1 cellular context compared by ENCODE assay signal in the genomic region with DNA sequence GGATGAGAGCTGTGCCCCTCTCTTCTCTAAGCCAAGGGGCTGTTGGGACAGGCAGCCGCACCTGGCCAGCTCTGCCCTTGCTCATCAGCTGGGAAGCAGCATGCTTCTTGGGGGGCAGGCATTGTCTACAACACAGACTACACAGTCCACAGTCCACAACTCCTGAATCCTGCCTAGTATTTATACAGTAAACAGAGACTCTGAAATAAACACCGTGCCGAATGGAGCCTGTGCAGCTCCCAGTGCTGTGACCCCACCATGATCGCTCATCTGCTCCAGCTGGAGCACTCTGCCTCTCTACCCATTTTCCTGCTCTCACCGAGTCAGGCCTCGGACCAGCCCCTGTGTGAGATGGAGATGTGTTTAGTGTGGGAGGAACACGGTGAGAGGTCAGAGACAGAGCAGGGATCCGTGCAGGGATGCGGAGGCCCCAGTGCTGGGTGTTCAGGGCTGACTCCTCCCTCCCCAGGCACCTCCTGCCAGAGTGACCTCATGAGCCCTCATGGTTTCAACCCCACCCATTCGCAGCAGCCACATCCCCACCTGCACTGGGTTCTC.
TF ChIP-seq lines count a peak whose summit lies in the region.

No MANE protein-coding gene starts in this region.

TF ChIP-seq in HepG2, 621 proteins besides CTCF, POLR2A, EP300 and RAD21 (continued from another document and continues in another):
- TF ChIP-seq, protein P1, sequence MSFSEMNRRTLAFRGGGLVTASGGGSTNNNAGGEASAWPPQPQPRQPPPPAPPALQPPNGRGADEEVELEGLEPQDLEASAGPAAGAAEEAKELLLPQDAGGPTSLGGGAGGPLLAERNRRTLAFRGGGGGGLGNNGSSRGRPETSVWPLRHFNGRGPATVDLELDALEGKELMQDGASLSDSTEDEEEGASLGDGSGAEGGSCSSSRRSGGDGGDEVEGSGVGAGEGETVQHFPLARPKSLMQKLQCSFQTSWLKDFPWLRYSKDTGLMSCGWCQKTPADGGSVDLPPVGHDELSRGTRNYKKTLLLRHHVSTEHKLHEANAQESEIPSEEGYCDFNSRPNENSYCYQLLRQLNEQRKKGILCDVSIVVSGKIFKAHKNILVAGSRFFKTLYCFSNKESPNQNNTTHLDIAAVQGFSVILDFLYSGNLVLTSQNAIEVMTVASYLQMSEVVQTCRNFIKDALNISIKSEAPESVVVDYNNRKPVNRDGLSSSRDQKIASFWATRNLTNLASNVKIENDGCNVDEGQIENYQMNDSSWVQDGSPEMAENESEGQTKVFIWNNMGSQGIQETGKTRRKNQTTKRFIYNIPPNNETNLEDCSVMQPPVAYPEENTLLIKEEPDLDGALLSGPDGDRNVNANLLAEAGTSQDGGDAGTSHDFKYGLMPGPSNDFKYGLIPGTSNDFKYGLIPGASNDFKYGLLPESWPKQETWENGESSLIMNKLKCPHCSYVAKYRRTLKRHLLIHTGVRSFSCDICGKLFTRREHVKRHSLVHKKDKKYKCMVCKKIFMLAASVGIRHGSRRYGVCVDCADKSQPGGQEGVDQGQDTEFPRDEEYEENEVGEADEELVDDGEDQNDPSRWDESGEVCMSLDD (CRISPR knock-in tag; IDR thresholded peaks at IDR 0.05; ENCODE audit: borderline replicate concordance) = peak; percentile 50; the same call in 1 of the 2 replicates
- TF ChIP-seq ZNF484 (CRISPR knock-in tag; IDR thresholded peaks at IDR 0.05; ENCODE audit: borderline replicate concordance, low read depth) = no peak
- peak; percentile 52; the same call in 1 of the 2 replicates for TF ChIP-seq GATAD2A (CRISPR knock-in tag; IDR thresholded peaks at IDR 0.05)
- TF ChIP-seq FOSL2 (CRISPR knock-in tag; IDR thresholded peaks at IDR 0.05) = peak; percentile 37; the same call in 1 of the 2 replicates
- TF ChIP-seq IKZF1 (IDR thresholded peaks at IDR 0.05) = no peak
- TF ChIP-seq DPF2 (CRISPR knock-in tag; IDR thresholded peaks at IDR 0.05; ENCODE audit: borderline replicate concordance, low read depth) = peak; percentile 61
- no peak for TF ChIP-seq ZNF260 (CRISPR knock-in tag; IDR thresholded peaks at IDR 0.05; ENCODE audit: borderline replicate concordance, low read depth)
- TF ChIP-seq ZNF558 (CRISPR knock-in tag; IDR thresholded peaks at IDR 0.05; ENCODE audit: borderline replicate concordance) = no peak
- no peak for TF ChIP-seq ARNT2 (CRISPR knock-in tag; IDR thresholded peaks at IDR 0.05; ENCODE audit: low read depth)
- TF ChIP-seq ZNF550 (CRISPR knock-in tag; IDR thresholded peaks at IDR 0.05; ENCODE audit: borderline replicate concordance) = no peak
- TF ChIP-seq ZNF563 (CRISPR knock-in tag; IDR thresholded peaks at IDR 0.05) = no peak
- TF ChIP-seq, protein P2, sequence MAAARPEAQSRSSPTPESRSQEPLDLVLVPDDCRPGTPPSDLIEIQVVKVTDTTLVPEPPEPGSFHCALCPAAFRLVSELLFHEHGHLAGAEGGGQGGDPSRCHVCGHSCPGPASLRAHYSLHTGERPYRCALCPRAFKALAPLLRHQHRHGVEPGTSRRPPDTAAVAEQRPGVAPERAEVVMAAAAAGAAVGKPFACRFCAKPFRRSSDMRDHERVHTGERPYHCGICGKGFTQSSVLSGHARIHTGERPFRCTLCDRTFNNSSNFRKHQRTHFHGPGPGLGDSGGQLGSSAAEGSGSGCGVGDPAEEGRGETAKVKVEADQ (CRISPR knock-in tag; IDR thresholded peaks at IDR 0.05; ENCODE audit: borderline replicate concordance) = no peak
- TF ChIP-seq ZNF33A (CRISPR knock-in tag; IDR thresholded peaks at IDR 0.05; ENCODE audit: borderline replicate concordance) = no peak
- TF ChIP-seq, protein P3, sequence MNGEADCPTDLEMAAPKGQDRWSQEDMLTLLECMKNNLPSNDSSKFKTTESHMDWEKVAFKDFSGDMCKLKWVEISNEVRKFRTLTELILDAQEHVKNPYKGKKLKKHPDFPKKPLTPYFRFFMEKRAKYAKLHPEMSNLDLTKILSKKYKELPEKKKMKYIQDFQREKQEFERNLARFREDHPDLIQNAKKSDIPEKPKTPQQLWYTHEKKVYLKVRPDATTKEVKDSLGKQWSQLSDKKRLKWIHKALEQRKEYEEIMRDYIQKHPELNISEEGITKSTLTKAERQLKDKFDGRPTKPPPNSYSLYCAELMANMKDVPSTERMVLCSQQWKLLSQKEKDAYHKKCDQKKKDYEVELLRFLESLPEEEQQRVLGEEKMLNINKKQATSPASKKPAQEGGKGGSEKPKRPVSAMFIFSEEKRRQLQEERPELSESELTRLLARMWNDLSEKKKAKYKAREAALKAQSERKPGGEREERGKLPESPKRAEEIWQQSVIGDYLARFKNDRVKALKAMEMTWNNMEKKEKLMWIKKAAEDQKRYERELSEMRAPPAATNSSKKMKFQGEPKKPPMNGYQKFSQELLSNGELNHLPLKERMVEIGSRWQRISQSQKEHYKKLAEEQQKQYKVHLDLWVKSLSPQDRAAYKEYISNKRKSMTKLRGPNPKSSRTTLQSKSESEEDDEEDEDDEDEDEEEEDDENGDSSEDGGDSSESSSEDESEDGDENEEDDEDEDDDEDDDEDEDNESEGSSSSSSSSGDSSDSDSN (CRISPR knock-in tag; IDR thresholded peaks at IDR 0.05) = peak; percentile 45; the same call in 1 of the 2 replicates
- TF ChIP-seq KLF13 (CRISPR knock-in tag; IDR thresholded peaks at IDR 0.05) = no peak
- TF ChIP-seq ZNF792 (CRISPR knock-in tag; IDR thresholded peaks at IDR 0.05) = peak; percentile 39; the same call in 1 of the 2 replicates
- TF ChIP-seq ZNF547 (CRISPR knock-in tag; IDR thresholded peaks at IDR 0.05) = 0 out of 2 replicates have a peak, but pooled peaks have one; percentile 1
- TF ChIP-seq SALL2 (CRISPR knock-in tag; IDR thresholded peaks at IDR 0.05) = no peak
- TF ChIP-seq MIXL1 (CRISPR knock-in tag; IDR thresholded peaks at IDR 0.05) = no peak
- 0 out of 2 replicates have a peak, but pooled peaks have one; percentile 12 for TF ChIP-seq NRL (CRISPR knock-in tag; IDR thresholded peaks at IDR 0.05; ENCODE audit: borderline replicate concordance)
- no peak for TF ChIP-seq CHD4 (IDR thresholded peaks at IDR 0.05; ENCODE audit: borderline replicate concordance, low read length)
- TF ChIP-seq ARID2 (CRISPR knock-in tag; IDR thresholded peaks at IDR 0.05; ENCODE audit: borderline replicate concordance) = no peak
- no peak for TF ChIP-seq JARID2 (CRISPR knock-in tag; IDR thresholded peaks at IDR 0.05; ENCODE audit: insufficient replicate concordance)
- no peak for TF ChIP-seq SP4 (CRISPR knock-in tag; IDR thresholded peaks at IDR 0.05)
- TF ChIP-seq, protein P4, sequence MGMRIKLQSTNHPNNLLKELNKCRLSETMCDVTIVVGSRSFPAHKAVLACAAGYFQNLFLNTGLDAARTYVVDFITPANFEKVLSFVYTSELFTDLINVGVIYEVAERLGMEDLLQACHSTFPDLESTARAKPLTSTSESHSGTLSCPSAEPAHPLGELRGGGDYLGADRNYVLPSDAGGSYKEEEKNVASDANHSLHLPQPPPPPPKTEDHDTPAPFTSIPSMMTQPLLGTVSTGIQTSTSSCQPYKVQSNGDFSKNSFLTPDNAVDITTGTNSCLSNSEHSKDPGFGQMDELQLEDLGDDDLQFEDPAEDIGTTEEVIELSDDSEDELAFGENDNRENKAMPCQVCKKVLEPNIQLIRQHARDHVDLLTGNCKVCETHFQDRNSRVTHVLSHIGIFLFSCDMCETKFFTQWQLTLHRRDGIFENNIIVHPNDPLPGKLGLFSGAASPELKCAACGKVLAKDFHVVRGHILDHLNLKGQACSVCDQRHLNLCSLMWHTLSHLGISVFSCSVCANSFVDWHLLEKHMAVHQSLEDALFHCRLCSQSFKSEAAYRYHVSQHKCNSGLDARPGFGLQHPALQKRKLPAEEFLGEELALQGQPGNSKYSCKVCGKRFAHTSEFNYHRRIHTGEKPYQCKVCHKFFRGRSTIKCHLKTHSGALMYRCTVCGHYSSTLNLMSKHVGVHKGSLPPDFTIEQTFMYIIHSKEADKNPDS (CRISPR knock-in tag; IDR thresholded peaks at IDR 0.05) = no peak
- TF ChIP-seq TBX2 (CRISPR knock-in tag; IDR thresholded peaks at IDR 0.05; ENCODE audit: borderline replicate concordance) = peak; percentile 24; the same call in 1 of the 2 replicates
- TF ChIP-seq ZFY (CRISPR knock-in tag; IDR thresholded peaks at IDR 0.05) = peak; percentile 41
- TF ChIP-seq MEF2D (CRISPR knock-in tag; IDR thresholded peaks at IDR 0.05) = no peak
- TF ChIP-seq, protein P5, sequence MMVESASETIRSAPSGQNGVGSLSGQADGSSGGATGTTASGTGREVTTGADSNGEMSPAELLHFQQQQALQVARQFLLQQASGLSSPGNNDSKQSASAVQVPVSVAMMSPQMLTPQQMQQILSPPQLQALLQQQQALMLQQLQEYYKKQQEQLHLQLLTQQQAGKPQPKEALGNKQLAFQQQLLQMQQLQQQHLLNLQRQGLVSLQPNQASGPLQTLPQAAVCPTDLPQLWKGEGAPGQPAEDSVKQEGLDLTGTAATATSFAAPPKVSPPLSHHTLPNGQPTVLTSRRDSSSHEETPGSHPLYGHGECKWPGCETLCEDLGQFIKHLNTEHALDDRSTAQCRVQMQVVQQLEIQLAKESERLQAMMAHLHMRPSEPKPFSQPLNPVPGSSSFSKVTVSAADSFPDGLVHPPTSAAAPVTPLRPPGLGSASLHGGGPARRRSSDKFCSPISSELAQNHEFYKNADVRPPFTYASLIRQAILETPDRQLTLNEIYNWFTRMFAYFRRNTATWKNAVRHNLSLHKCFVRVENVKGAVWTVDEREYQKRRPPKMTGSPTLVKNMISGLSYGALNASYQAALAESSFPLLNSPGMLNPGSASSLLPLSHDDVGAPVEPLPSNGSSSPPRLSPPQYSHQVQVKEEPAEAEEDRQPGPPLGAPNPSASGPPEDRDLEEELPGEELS (CRISPR knock-in tag; IDR thresholded peaks at IDR 0.05) = peak; percentile 84
- peak; percentile 29 for TF ChIP-seq RXRB (CRISPR knock-in tag; IDR thresholded peaks at IDR 0.05; ENCODE audit: borderline replicate concordance)
- TF ChIP-seq, protein P6, sequence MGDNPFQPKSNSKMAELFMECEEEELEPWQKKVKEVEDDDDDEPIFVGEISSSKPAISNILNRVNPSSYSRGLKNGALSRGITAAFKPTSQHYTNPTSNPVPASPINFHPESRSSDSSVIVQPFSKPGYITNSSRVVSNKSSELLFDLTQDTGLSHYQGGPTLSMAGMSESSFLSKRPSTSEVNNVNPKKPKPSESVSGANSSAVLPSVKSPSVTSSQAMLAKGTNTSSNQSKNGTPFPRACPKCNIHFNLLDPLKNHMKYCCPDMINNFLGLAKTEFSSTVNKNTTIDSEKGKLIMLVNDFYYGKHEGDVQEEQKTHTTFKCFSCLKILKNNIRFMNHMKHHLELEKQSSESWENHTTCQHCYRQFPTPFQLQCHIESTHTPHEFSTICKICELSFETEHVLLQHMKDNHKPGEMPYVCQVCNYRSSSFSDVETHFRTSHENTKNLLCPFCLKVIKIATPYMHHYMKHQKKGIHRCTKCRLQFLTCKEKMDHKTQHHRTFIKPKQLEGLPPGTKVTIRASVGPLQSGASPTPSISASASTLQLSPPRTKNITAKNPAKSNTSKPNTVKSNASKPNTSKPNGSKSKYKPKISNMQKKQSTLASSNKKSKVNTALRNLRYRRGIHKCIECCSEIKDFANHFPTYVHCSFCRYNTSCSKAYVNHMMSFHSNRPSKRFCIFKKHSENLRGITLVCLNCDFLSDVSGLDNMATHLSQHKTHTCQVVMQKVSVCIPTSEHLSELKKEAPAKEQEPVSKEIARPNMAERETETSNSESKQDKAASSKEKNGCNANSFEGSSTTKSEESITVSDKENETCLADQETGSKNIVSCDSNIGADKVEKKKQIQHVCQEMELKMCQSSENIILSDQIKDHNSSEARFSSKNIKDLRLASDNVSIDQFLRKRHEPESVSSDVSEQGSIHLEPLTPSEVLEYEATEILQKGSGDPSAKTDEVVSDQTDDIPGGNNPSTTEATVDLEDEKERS (CRISPR knock-in tag; IDR thresholded peaks at IDR 0.05) = peak; percentile 61; the same call in 1 of the 2 replicates
- TF ChIP-seq ETV5 (CRISPR knock-in tag; IDR thresholded peaks at IDR 0.05; ENCODE audit: borderline replicate concordance) = no peak; the same call in 1 of the 2 replicates
- no peak for TF ChIP-seq CCDC6 (CRISPR knock-in tag; IDR thresholded peaks at IDR 0.05)
- TF ChIP-seq XBP1 (CRISPR knock-in tag; IDR thresholded peaks at IDR 0.05) = no peak
- TF ChIP-seq, protein P7, sequence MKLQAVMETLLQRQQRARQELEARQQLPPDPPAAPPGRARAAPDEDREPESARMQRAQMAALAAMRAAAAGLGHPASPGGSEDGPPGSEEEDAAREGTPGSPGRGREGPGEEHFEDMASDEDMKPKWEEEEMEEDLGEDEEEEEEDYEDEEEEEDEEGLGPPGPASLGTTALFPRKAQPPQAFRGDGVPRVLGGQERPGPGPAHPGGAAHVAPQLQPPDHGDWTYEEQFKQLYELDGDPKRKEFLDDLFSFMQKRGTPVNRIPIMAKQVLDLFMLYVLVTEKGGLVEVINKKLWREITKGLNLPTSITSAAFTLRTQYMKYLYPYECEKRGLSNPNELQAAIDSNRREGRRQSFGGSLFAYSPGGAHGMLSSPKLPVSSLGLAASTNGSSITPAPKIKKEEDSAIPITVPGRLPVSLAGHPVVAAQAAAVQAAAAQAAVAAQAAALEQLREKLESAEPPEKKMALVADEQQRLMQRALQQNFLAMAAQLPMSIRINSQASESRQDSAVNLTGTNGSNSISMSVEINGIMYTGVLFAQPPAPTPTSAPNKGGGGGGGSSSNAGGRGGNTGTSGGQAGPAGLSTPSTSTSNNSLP (IDR thresholded peaks at IDR 0.05; ENCODE audit: low read depth, low read length) = 0 out of 2 replicates have a peak, but pooled peaks have one; percentile 12
- TF ChIP-seq, protein P8, sequence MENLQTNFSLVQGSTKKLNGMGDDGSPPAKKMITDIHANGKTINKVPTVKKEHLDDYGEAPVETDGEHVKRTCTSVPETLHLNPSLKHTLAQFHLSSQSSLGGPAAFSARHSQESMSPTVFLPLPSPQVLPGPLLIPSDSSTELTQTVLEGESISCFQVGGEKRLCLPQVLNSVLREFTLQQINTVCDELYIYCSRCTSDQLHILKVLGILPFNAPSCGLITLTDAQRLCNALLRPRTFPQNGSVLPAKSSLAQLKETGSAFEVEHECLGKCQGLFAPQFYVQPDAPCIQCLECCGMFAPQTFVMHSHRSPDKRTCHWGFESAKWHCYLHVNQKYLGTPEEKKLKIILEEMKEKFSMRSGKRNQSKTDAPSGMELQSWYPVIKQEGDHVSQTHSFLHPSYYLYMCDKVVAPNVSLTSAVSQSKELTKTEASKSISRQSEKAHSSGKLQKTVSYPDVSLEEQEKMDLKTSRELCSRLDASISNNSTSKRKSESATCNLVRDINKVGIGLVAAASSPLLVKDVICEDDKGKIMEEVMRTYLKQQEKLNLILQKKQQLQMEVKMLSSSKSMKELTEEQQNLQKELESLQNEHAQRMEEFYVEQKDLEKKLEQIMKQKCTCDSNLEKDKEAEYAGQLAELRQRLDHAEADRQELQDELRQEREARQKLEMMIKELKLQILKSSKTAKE (CRISPR knock-in tag; IDR thresholded peaks at IDR 0.05; ENCODE audit: borderline replicate concordance) = 0 out of 2 replicates have a peak, but pooled peaks have one; percentile 33
- TF ChIP-seq ZNF124 (CRISPR knock-in tag; IDR thresholded peaks at IDR 0.05) = peak; percentile 99
- TF ChIP-seq RBAK (CRISPR knock-in tag; IDR thresholded peaks at IDR 0.05) = no peak
- 0 out of 2 replicates have a peak, but pooled peaks have one; percentile 19 for TF ChIP-seq ZSCAN20 (CRISPR knock-in tag; IDR thresholded peaks at IDR 0.05; ENCODE audit: borderline replicate concordance)
- TF ChIP-seq MED1 (CRISPR knock-in tag; IDR thresholded peaks at IDR 0.05) = peak; percentile 38; the same call in 1 of the 2 replicates
